2 cellular contexts compared by ENCODE assay signal in genomic region chr9:127959841-127960409, GRCh38.
TF ChIP-seq lines count a peak whose summit lies in the region.

No MANE protein-coding gene starts in this region.

TF ChIP-seq in HCT116, 20 proteins besides CTCF, POLR2A, EP300 and RAD21 (continued from another document):
- no peak for TF ChIP-seq SRF (IDR thresholded peaks at IDR 0.05; ENCODE audit: low read depth)
- TF ChIP-seq FOSL1 (IDR thresholded peaks at IDR 0.05; ENCODE audit: low read depth): no peak
- TF ChIP-seq REST (IDR thresholded peaks at IDR 0.05; ENCODE audit: low read depth): no peak
- no peak for TF ChIP-seq EZH2 (IDR thresholded peaks at IDR 0.05)
- TF ChIP-seq YY1 (IDR thresholded peaks at IDR 0.05; ENCODE audit: extremely low read depth, insufficient replicate concordance, low read depth, low read length): no peak

TF ChIP-seq in WTC11, 78 proteins besides CTCF, POLR2A, EP300 and RAD21 (continued from another document):
- no peak for TF ChIP-seq SOX15 (CRISPR knock-in tag; IDR thresholded peaks at IDR 0.05)
- TF ChIP-seq NFATC4 (CRISPR knock-in tag; IDR thresholded peaks at IDR 0.05): no peak
- no peak for TF ChIP-seq ZNF138 (CRISPR knock-in tag; conservative IDR thresholded peaks at IDR 0.05)
- no peak for TF ChIP-seq ZNF671 (CRISPR knock-in tag; IDR thresholded peaks at IDR 0.05)
- TF ChIP-seq ELF4 (CRISPR knock-in tag; IDR thresholded peaks at IDR 0.05; ENCODE audit: low read depth): no peak
- no peak for TF ChIP-seq ZNF425 (CRISPR knock-in tag; conservative IDR thresholded peaks at IDR 0.05)
- TF ChIP-seq PREB (CRISPR knock-in tag; IDR thresholded peaks at IDR 0.05; ENCODE audit: borderline replicate concordance): no peak
- no peak for TF ChIP-seq USF1 (CRISPR knock-in tag; IDR thresholded peaks at IDR 0.05)
- no peak for TF ChIP-seq ZNF281 (CRISPR knock-in tag; IDR thresholded peaks at IDR 0.05)
- no peak for TF ChIP-seq ZNF317 (CRISPR knock-in tag; IDR thresholded peaks at IDR 0.05; ENCODE audit: borderline replicate concordance, low read depth)
- TF ChIP-seq NFYB (CRISPR knock-in tag; conservative IDR thresholded peaks at IDR 0.05; ENCODE audit: low read depth): no peak
- no peak for TF ChIP-seq IRF1 (CRISPR knock-in tag; IDR thresholded peaks at IDR 0.05)
